Comparison of ENCODE assay signal across 16 cellular contexts in the genomic region with DNA sequence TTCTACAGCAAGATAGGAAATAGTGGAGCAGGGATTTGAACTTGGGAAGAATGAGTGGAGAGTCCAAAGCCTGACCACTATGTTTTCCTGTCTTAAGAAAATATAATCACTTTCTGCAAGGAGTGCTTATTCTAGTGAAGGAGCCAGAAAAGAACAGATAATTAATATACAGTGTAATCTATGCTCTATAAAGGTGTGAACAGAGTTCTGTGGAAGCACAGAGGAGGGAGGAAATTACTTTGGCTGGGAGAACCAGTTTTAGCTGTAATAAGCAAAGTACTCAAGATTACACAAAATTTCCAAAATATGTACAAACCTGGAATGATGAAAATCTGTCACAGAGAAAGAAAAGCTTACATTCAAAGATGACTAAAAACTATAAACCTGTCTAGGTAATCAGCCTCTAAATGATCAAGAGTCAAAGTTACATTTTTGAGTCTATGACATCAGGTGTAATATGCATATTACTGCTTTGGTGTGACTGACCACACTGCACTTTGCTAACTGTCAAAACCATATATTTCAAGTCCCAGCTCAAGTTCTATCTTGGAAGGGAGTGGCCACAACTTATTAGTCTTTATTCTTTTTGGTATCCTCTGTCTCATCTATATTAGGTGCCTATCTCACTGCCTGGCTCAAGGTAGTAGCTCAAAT. TPM values are rescaled to one million over a fixed set of nuclear protein-coding genes. Genes with fewer than 3 reads are reported as not detected.
DNase-seq lines count a peak whose midpoint lies in the region; ATAC-seq and TF ChIP-seq lines count a peak whose summit lies in the region.
"Had no signal": no experiment of that assay in that cellular context is flagged by ENCODE, and none has a peak within 500 bp of the region (broad histone marks: within the 10 kb centered on the region; RNA-seq: fewer than 3 reads in every experiment).

No MANE protein-coding gene starts in this region.

- H3K18ac ChIP-seq in IMR-90 (ENCODE audit: low read depth, low read length): no peak overlapping the region

- no peak overlapping the region for H3K14ac ChIP-seq in IMR-90 (replicated peaks; ENCODE audit: low read depth, low read length)

- H3K4me3 ChIP-seq in IMR-90 (ENCODE audit: insufficient read depth, low read depth, low read length) (no peak overlapping the region), fibroblast of lung (replicated peaks in 1 of 4; ENCODE audit: control extremely low read depth in 1 of 4, insufficient read depth in 1 of 4, low read depth in 3 of 4, low read length in 4 of 4) (peak overlapping the region in 1 of 4 experiments; percentile 15), skeletal muscle satellite cell (ENCODE audit: low read length) (peak overlapping the region; percentile 15)
- H3K4me3 ChIP-seq: HAP-1 had no signal

- no peak overlapping the region for H4K8ac ChIP-seq in IMR-90 (ENCODE audit: low read depth in 2 of 2, low read length in 2 of 2)

- H2AK5ac ChIP-seq in IMR-90 (ENCODE audit: low read depth, low read length): no peak overlapping the region

- CTCF ChIA-PET in IMR-90 (lab: Yijun Ruan, JAX): interaction anchor here (1.1 kb wide), 1 partner anchor 8 kb away, joined by 3 read pairs; no protein-coding TSS in a partner anchor

- intact Hi-C loops in IMR-90 (cut with micrococcal nuclease): no loop called here

- H3K27ac ChIP-seq in IMR-90 (ENCODE audit: insufficient read depth, low read length) (no peak overlapping the region), fibroblast of lung (ENCODE audit: insufficient read depth, low read length) (peak overlapping the region; percentile 91)

- H3K4me2 ChIP-seq in IMR-90 (ENCODE audit: low read depth, low read length) (peak overlapping the region; percentile 15; the same call in 1 of the 2 replicates), fibroblast of lung (ENCODE audit: extremely low read depth, insufficient read depth, low read length) (peak overlapping the region; percentile 86), skeletal muscle satellite cell (ENCODE audit: low read length) (peak overlapping the region; percentile 77)

- no peak for TF ChIP-seq RAD21 in IMR-90 (IDR thresholded peaks at IDR 0.05; ENCODE audit: low read length)

- H4K91ac ChIP-seq in IMR-90 (ENCODE audit: insufficient read depth, low read depth, low read length): no peak overlapping the region

- POLR2A ChIA-PET in IMR-90 (lab: Charles Lee; ENCODE audit: unreplicated experiment): interaction anchor here (0.6 kb wide), 1 partner anchor 11 kb away, joined by 3 read pairs; no protein-coding TSS in a partner anchor

- no peak overlapping the region for H3K9ac ChIP-seq in IMR-90 (ENCODE audit: low read depth, low read length)
- no peak overlapping the region for H3K9ac ChIP-seq in fibroblast of lung (ENCODE audit: insufficient read depth, low read length)
- H3K9ac ChIP-seq in skeletal muscle satellite cell (ENCODE audit: low read depth, low read length): peak overlapping the region; percentile 58

- no TSS peak for BruUV-seq in IMR-90 (replicated peaks; lab: Mats Ljungman, UMichigan)

- H3K4me1 ChIP-seq in IMR-90 (ENCODE audit: control insufficient read depth, insufficient read depth, low read length) (peaks cover 2% of the 10 kb centered on the region; the same call in 1 of the 2 replicates), fibroblast of lung (ENCODE audit: control insufficient read depth, extremely low read depth, insufficient read depth, low read length) (peaks cover 2% of the 10 kb centered on the region), skeletal muscle satellite cell (ENCODE audit: control insufficient read depth, insufficient read depth, low read length) (peaks cover 18% of the 10 kb centered on the region)
- H3K4me1 ChIP-seq: HAP-1 had no signal

- no peak overlapping the region for H4K5ac ChIP-seq in IMR-90 (ENCODE audit: low read depth, low read length)

- no peak overlapping the region for H3K4ac ChIP-seq in IMR-90 (ENCODE audit: low read depth, low read length)

- no peaks in the 10 kb centered on the region for H3K79me2 ChIP-seq in fibroblast of lung (ENCODE audit: control insufficient read depth, insufficient read depth, low read length)

- dilution Hi-C loops in IMR-90 (cut with HindIII; ENCODE audit: low sequenced_read_pairs, unreplicated experiment): no loop called here

- no peak overlapping the region; the same call in 2 of the 3 replicates for H2BK15ac ChIP-seq in IMR-90 (ENCODE audit: low read depth, low read length)

- no peak overlapping the region for H3K56ac ChIP-seq in IMR-90 (ENCODE audit: extremely low read depth, insufficient read depth, low read length)

- H3K36me3 ChIP-seq in IMR-90 (ENCODE audit: control insufficient read depth, insufficient read depth, low read length) (no peaks in the 10 kb centered on the region), fibroblast of lung (ENCODE audit: control insufficient read depth, insufficient read depth, low read length) (no peaks in the 10 kb centered on the region), skeletal muscle satellite cell (ENCODE audit: insufficient read depth, low read length) (no peaks in the 10 kb centered on the region)
- H3K36me3 ChIP-seq: HAP-1 had no signal

- TF ChIP-seq POLR2A in IMR-90 (IDR thresholded peaks at IDR 0.05; ENCODE audit: low read depth, low read length) (no peak), GM18505 (IDR thresholded peaks at IDR 0.05; ENCODE audit: borderline replicate concordance, extremely low read depth, insufficient read depth, insufficient read length) (no peak)

- peak overlapping the region; percentile 18 for H2BK5ac ChIP-seq in IMR-90 (ENCODE audit: low read depth, low read length, poor library complexity, severe bottlenecking)

- H2AK9ac ChIP-seq in IMR-90 (replicated peaks; ENCODE audit: low read depth, low read length, poor library complexity): no peak overlapping the region

- H3K27me3 ChIP-seq in IMR-90 (ENCODE audit: control insufficient read depth, insufficient read depth, low read length) (no peaks in the 10 kb centered on the region), fibroblast of lung (ENCODE audit: control insufficient read depth, insufficient read depth, low read length) (no peaks in the 10 kb centered on the region), skeletal muscle satellite cell (ENCODE audit: control insufficient read depth, insufficient read depth, low read length) (no peaks in the 10 kb centered on the region)

- H2AFZ ChIP-seq in IMR-90 (replicated peaks; ENCODE audit: low read length, poor library complexity) (no peak overlapping the region), fibroblast of lung (ENCODE audit: low read length) (peak overlapping the region; percentile 91)

- ATAC-seq in IMR-90 (ENCODE audit: low read depth) (no peak), GM19328 (IDR thresholded peaks at IDR 0.05; ENCODE audit: unreplicated experiment) (no peak), GM21526 (IDR thresholded peaks at IDR 0.05; ENCODE audit: low FRiP score, unreplicated experiment) (no peak), GM18505 (IDR thresholded peaks at IDR 0.05; ENCODE audit: unreplicated experiment) (no peak)
- ATAC-seq: CD8-positive, alpha-beta T cell had no signal

- no peak overlapping the region for H2BK120ac ChIP-seq in IMR-90 (ENCODE audit: low read depth, low read length)

- H3K9me3 ChIP-seq in IMR-90 (ENCODE audit: control insufficient read depth, insufficient read depth, low read length): no peaks in the 10 kb centered on the region
- no peaks in the 10 kb centered on the region for H3K9me3 ChIP-seq in fibroblast of lung (ENCODE audit: control insufficient read depth, insufficient read depth, low read depth, low read length)
- H3K9me3 ChIP-seq in skeletal muscle satellite cell (replicated peaks; ENCODE audit: low read length): no peaks in the 10 kb centered on the region
- H3K9me3 ChIP-seq: HAP-1 had no signal

- H2BK20ac ChIP-seq in IMR-90 (ENCODE audit: low read depth, low read length): 0 out of 2 replicates have a peak overlapping the region, but pooled peaks have one; percentile 43

- TF ChIP-seq CTCF in GM10266 (IDR thresholded peaks at IDR 0.05; ENCODE audit: control insufficient read depth, insufficient read depth, low read depth, missing control alignments): no peak
- no peak for TF ChIP-seq CTCF in IMR-90 (conservative IDR thresholded peaks at IDR 0.05; ENCODE audit: low read depth, low read length)
- no peak for TF ChIP-seq CTCF in fibroblast of lung (conservative IDR thresholded peaks at IDR 0.05 in 1 of 2, IDR thresholded peaks at IDR 0.05 in 1 of 2; ENCODE audit: low read depth in 1 of 2, low read length in 2 of 2)

- DNase-seq in GM10266 (ENCODE audit: extremely low spot score) (peak; percentile 2), IMR-90 (no peak), fibroblast of lung (ENCODE audit: low read depth in 2 of 2) (peak in 1 of 2 donors; percentile 1)
- DNase-seq: activated CD4-positive, alpha-beta T cell treated with anti-CD3 and anti-CD28 coated beads for 1 hour; activated T-cell treated with anti-CD3 and anti-CD28 coated beads for 4 hours; CD8-positive, alpha-beta T cell; mesendoderm; NCI-H1048; small intestine; stimulated activated naive CD4-positive, alpha-beta T cell had no signal

- H3K79me1 ChIP-seq in IMR-90 (ENCODE audit: low read depth in 1 of 2, low read length in 2 of 2): no peaks in the 10 kb centered on the region

- H4K20me1 ChIP-seq in IMR-90 (ENCODE audit: insufficient read depth, low read length) (no peaks in the 10 kb centered on the region), fibroblast of lung (ENCODE audit: control insufficient read depth, extremely low read depth, insufficient read depth, low read length) (no peaks in the 10 kb centered on the region)

- H3K23ac ChIP-seq in IMR-90 (ENCODE audit: low read depth, low read length): no peak overlapping the region

- 0 out of 2 replicates have a peak, but pooled peaks cover 2% of the 10 kb centered on the region for H3K9me1 ChIP-seq in IMR-90 (ENCODE audit: insufficient read depth, low read length)

- in situ Hi-C loops in IMR-90 (cut with MboI; ENCODE audit: low sequenced_read_pairs): no loop called here

TF ChIP-seq in IMR-90, 13 proteins besides CTCF, POLR2A, EP300 and RAD21:
- no peak for TF ChIP-seq MAFK (IDR thresholded peaks at IDR 0.05; ENCODE audit: low read depth, low read length)

RNA-seq across cellular contexts. Expression of a gene that starts 40.7 kb away (rescaled TPM):
- total RNA-seq in IMR-90 (2012; rRNA removed) (44.8 and 46.4 TPM in 2 replicates), fibroblast of lung (3.5 and 3.6 TPM in 2 replicates)
- polyA plus RNA-seq in IMR-90 (2012; rRNA removed) (13.6 and 14.6 TPM in 2 replicates), fibroblast of lung (11.2 and 11.4 TPM in 2 replicates)
- polyA plus RNA-seq in IMR-90 (2012; cell fraction: cytosol; rRNA removed): 8.7 and 9.0 TPM in 2 replicates
- polyA plus RNA-seq in IMR-90 (2012; cell fraction: nucleus; rRNA removed; ENCODE audit: low replicate concordance): 7.6 and 8.1 TPM in 2 replicates
- 7.5 and 8.7 TPM in 2 replicates for polyA plus RNA-seq in fibroblast of lung (2012)
- 23.7 and 26.6 TPM in 2 replicates for polyA minus RNA-seq in fibroblast of lung (ENCODE audit: low replicate concordance)
- 7.2 and 7.6 TPM in 2 replicates for total RNA-seq in skeletal muscle satellite cell (2012; rRNA removed)
- polyA plus RNA-seq: IgD-negative memory B cell had no signal

Comparison
In these comparisons a context has a peak if more than half of its experiments do, and no peak if none do; other contexts are left out.
1. H3K4me2 ChIP-seq: peak in every context shown above with its lines; median percentile 86 in fibroblast of lung; 77 in skeletal muscle satellite cell; 15 in IMR-90.